Comparison of ENCODE assay signal across 11 cellular contexts in the genomic region with DNA sequence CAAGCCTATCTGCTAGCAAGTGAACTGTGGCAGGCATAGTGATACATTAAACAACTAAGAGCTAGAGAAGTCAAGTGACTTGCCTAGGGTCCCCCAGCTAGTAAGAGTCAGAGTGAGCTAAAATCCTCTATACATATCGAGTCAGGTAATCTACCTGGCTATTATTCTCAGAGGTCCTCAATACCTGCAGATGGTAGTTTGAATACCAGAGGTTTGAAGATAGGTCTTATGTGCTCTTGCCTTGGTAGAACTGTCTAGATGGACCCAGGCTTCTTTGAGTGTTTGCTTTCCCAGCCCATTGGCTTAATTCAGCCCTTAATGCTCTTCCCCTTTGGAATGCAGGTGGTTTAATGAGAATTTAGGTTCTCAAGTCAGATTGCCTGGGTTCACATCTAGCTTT. TPM values are rescaled to one million over a fixed set of nuclear protein-coding genes. Genes with fewer than 3 reads are reported as not detected.
DNase-seq lines count a peak whose midpoint lies in the region; ATAC-seq and TF ChIP-seq lines count a peak whose summit lies in the region.
"Had no signal": no experiment of that assay in that cellular context is flagged by ENCODE, and none has a peak within 500 bp of the region (broad histone marks: within the 10 kb centered on the region; RNA-seq: fewer than 3 reads in every experiment).

No MANE protein-coding gene starts in this region.

- ATAC-seq in HCT116 (no peak), lower lobe of right lung (no peak), HG02981 (IDR thresholded peaks at IDR 0.05; ENCODE audit: unreplicated experiment) (no peak)
- no peak for ATAC-seq in activated naive CD4-positive, alpha-beta T cell treated with anti-CD3 and anti-CD28 coated beads, Interleukin-2, amount 50 U/mL, for 72 hours

- RAD21 ChIA-PET in HCT116 (lab: Charles Lee; ENCODE audit: low non-redundant PET in 1 of 2, low total read pairs in 2 of 2, uncharacterized antibody in 2 of 2, unreplicated experiment in 2 of 2), result no interaction called here

- H3K36me3 Mint-ChIP-seq in activated naive CD4-positive, alpha-beta T cell treated with anti-CD3 and anti-CD28 coated beads, Interleukin-2, amount 50 U/mL, for 72 hours, result no peaks in the 10 kb centered on the region

- peaks cover 9 to 26% of the 10 kb centered on the region in 2 experiments for H3K4me1 ChIP-seq in HCT116 (ENCODE audit: control insufficient read depth in 1 of 2, insufficient read depth in 2 of 2, low read length in 2 of 2)
- peaks cover 18% of the 10 kb centered on the region for H3K4me1 ChIP-seq in lower lobe of right lung
- peaks cover 0 to 16% of the 10 kb centered on the region in 2 donors for H3K4me1 ChIP-seq in adrenal gland (replicated peaks in 1 of 2)
- peaks cover 0 to 3% of the 10 kb centered on the region in 2 donors for H3K4me1 ChIP-seq in uterus

- H3K9ac ChIP-seq in HCT116 (ENCODE audit: low read length), result peak overlapping the region; percentile 85

- 75 to 100% (median 96%) methylated on average over 1 of the region's 1 CpG for WGBS in adrenal gland, 4 donors

- intact Hi-C loops in HCT116 (cut with micrococcal nuclease) (loop anchor here (5.0 kb wide), 1 partner anchor 74 kb away; the partner anchor contains the start of gene SPAG4), lower lobe of right lung (cut with DNase I) (no loop called here), adrenal gland (cut with DNase I) (no loop called here), uterus (cut with DNase I; ENCODE audit: low total_unique reads) (no loop called here)

- H3K27ac ChIP-seq in HCT116 (ENCODE audit: low read depth, low read length) (peak overlapping the region; percentile 85; the same call in 1 of the 2 replicates), lower lobe of right lung (peak overlapping the region; percentile 80), adrenal gland (no peak overlapping the region), uterus (no peak overlapping the region)

- POLR2A ChIA-PET in AG04449 (lab: Yijun Ruan, JAX) (no interaction called here), HCT116 (lab: Charles Lee) (interaction anchor here (0.6 to 1.3 kb wide), 2 partner anchors 10 to 58 kb away, joined by 3 to 4 read pairs; no protein-coding TSS in a partner anchor)

- peak overlapping the region; percentile 84 for H3K4me3 ChIP-seq in AG04449 (ENCODE audit: low read depth, low read length)
- peak overlapping the region; percentile 94 for H3K4me3 ChIP-seq in HCT116 (replicated peaks in 1 of 2; ENCODE audit: low read depth in 1 of 2, low read length in 2 of 2)
- peak overlapping the region; percentile 87 for H3K4me3 ChIP-seq in lower lobe of right lung
- peak overlapping the region in 1 of 4 donors; percentile 93 for H3K4me3 ChIP-seq in adrenal gland
- H3K4me3 ChIP-seq in uterus, result no peak overlapping the region

- CTCF ChIA-PET in AG04449 (lab: Yijun Ruan, JAX), result interaction anchor here (1.4 kb wide), 1 partner anchor 10 kb away, joined by 7 read pairs; no protein-coding TSS in a partner anchor
- CTCF ChIA-PET in HCT116 (lab: Charles Lee), result interaction anchor here (0.6 to 0.8 kb wide), 2 partner anchors 76 to 412 kb away, joined by 3 read pairs; no protein-coding TSS in a partner anchor

- H3K36me3 ChIP-seq in HCT116 (ENCODE audit: control insufficient read depth in 1 of 2, insufficient read depth in 2 of 2, low read length in 2 of 2) (peaks cover 6 to 8% of the 10 kb centered on the region in 2 experiments), lower lobe of right lung (peaks cover 40% of the 10 kb centered on the region), adrenal gland (replicated peaks in 1 of 2) (peaks cover 0 to 24% of the 10 kb centered on the region in 2 donors), uterus (no peaks in the 10 kb centered on the region)

- peak overlapping the region; percentile 96 for H3K4me2 ChIP-seq in HCT116 (ENCODE audit: low read length)

- no peak overlapping the region for H2AFZ ChIP-seq in HCT116 (ENCODE audit: low read depth, low read length, poor library complexity, severe bottlenecking)

- TF ChIP-seq POLR2A in HCT116 (IDR thresholded peaks at IDR 0.05; ENCODE audit: borderline replicate concordance, extremely low read depth, insufficient read depth, insufficient read length) (no peak), adrenal gland (IDR thresholded peaks at IDR 0.05) (no peak), uterus (IDR thresholded peaks at IDR 0.05) (no peak)

- no peaks in the 10 kb centered on the region for H3K9me3 Mint-ChIP-seq in activated naive CD4-positive, alpha-beta T cell treated with anti-CD3 and anti-CD28 coated beads, Interleukin-2, amount 50 U/mL, for 72 hours

- H3K9me3 ChIP-seq in HCT116 (ENCODE audit: control insufficient read depth in 1 of 2, insufficient read depth in 1 of 2, low read depth in 1 of 2, low read length in 2 of 2) (no peaks in the 10 kb centered on the region), lower lobe of right lung (no peaks in the 10 kb centered on the region), adrenal gland (replicated peaks in 1 of 3) (no peaks in the 10 kb centered on the region), uterus (no peaks in the 10 kb centered on the region)

- DNase-seq in AG04449 (ENCODE audit: low read depth, low spot score), result no peak
- DNase-seq in HCT116 (ENCODE audit: low read depth, low spot score), result no peak
- no peak for DNase-seq in activated naive CD4-positive, alpha-beta T cell treated with anti-CD3 and anti-CD28 coated beads, Interleukin-2, amount 50 U/mL, for 72 hours (ENCODE audit: low spot score in 2 of 2)
- DNase-seq in lower lobe of right lung, result no peak
- no peak for DNase-seq in stimulated activated CD4-positive, alpha-beta T cell treated with anti-CD3 and anti-CD28 coated beads, Interleukin-4, amount 100 ng/mL, for 1 hour
- DNase-seq in adrenal gland, result no peak
- no peak for DNase-seq in uterus
- DNase-seq: NCI-H146 had no signal

- TF ChIP-seq CTCF in AG04449 (IDR thresholded peaks at IDR 0.05; ENCODE audit: insufficient read depth, low read length, missing control alignments), result no peak
- TF ChIP-seq CTCF in HCT116 (IDR thresholded peaks at IDR 0.05 in 2 of 3, conservative IDR thresholded peaks at IDR 0.05 in 1 of 3; ENCODE audit: borderline replicate concordance in 1 of 3, insufficient read depth in 1 of 3, low read depth in 2 of 3, low read length in 2 of 3), result no peak
- no peak for TF ChIP-seq CTCF in lower lobe of right lung (IDR thresholded peaks at IDR 0.05)
- no peak for TF ChIP-seq CTCF in adrenal gland (IDR thresholded peaks at IDR 0.05)
- no peak for TF ChIP-seq CTCF in uterus (IDR thresholded peaks at IDR 0.05)

- no peak for TF ChIP-seq RAD21 in HCT116 (IDR thresholded peaks at IDR 0.05; ENCODE audit: low read depth)

- H4K20me1 ChIP-seq in HCT116 (ENCODE audit: insufficient read depth), result no peaks in the 10 kb centered on the region

- H3K27me3 ChIP-seq in HCT116 (ENCODE audit: insufficient read depth, low read length), result no peaks in the 10 kb centered on the region
- no peaks in the 10 kb centered on the region for H3K27me3 ChIP-seq in lower lobe of right lung (ENCODE audit: low read depth)
- no peaks in the 10 kb centered on the region for H3K27me3 ChIP-seq in adrenal gland
- H3K27me3 ChIP-seq in uterus, result no peaks in the 10 kb centered on the region

- H3K9me2 ChIP-seq in HCT116 (ENCODE audit: insufficient read depth), result no peaks in the 10 kb centered on the region

- H3K79me2 ChIP-seq in HCT116 (ENCODE audit: insufficient read depth, low read length), result peaks cover 10% of the 10 kb centered on the region

- BruUV-seq in HCT116 (replicated peaks; lab: Mats Ljungman, UMichigan), result no TSS peak

- H3K27ac Mint-ChIP-seq in activated naive CD4-positive, alpha-beta T cell treated with anti-CD3 and anti-CD28 coated beads, Interleukin-2, amount 50 U/mL, for 72 hours, result peak overlapping the region; percentile 88 to 89

TF ChIP-seq in HCT116, 20 proteins besides CTCF, POLR2A, EP300 and RAD21 (continues in another document):
- no peak for TF ChIP-seq SIN3A (IDR thresholded peaks at IDR 0.05; ENCODE audit: low read depth)
- TF ChIP-seq YY1 (IDR thresholded peaks at IDR 0.05; ENCODE audit: extremely low read depth, insufficient replicate concordance, low read depth, low read length), result no peak
- no peak for TF ChIP-seq EZH2phosphoT487 (IDR thresholded peaks at IDR 0.05; ENCODE audit: borderline replicate concordance)
- TF ChIP-seq, protein P1, sequence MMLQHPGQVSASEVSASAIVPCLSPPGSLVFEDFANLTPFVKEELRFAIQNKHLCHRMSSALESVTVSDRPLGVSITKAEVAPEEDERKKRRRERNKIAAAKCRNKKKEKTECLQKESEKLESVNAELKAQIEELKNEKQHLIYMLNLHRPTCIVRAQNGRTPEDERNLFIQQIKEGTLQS (IDR thresholded peaks at IDR 0.05), result no peak
- TF ChIP-seq TCF7L2 (IDR thresholded peaks at IDR 0.05; ENCODE audit: borderline replicate concordance, extremely low read depth, insufficient read depth, insufficient read length), result no peak
- TF ChIP-seq EZH2 (IDR thresholded peaks at IDR 0.05), result no peak
- no peak for TF ChIP-seq ZFX (IDR thresholded peaks at IDR 0.05)
- no peak for TF ChIP-seq MAX (IDR thresholded peaks at IDR 0.05)
- no peak for TF ChIP-seq ELF1 (IDR thresholded peaks at IDR 0.05; ENCODE audit: borderline replicate concordance, low read depth)
- TF ChIP-seq CBX3 (IDR thresholded peaks at IDR 0.05; ENCODE audit: low read depth), result no peak
- TF ChIP-seq JUND (IDR thresholded peaks at IDR 0.05), result no peak
- TF ChIP-seq CEBPB (IDR thresholded peaks at IDR 0.05; ENCODE audit: low read depth), result no peak

RNA-seq across cellular contexts. Expression of gene ERGIC3, which starts 1.1 kb away (rescaled TPM):
- total RNA-seq in HCT116 (2021; ENCODE audit: unreplicated experiment), result 229 TPM
- 466 and 560 TPM in 2 replicates for polyA plus RNA-seq in HCT116 (2012)
- total RNA-seq in activated naive CD4-positive, alpha-beta T cell treated with anti-CD3 and anti-CD28 coated beads, Interleukin-2, amount 50 U/mL, for 72 hours, result 100 to 1,000 TPM; 132 to 150 TPM
- total RNA-seq in lower lobe of right lung, result 189 TPM
- 100 to 1,000 TPM; 233 to 377 (median 271) TPM for total RNA-seq in adrenal gland
- 100 to 1,000 TPM; 217 to 351 (median 221) TPM for polyA plus RNA-seq in adrenal gland
- total RNA-seq in uterus, result 100 to 1,000 TPM; 124 to 310 (median 195) TPM

RNA-seq across cellular contexts. Expression of gene C20orf173, which starts 13.5 kb away (rescaled TPM):
- not detected for total RNA-seq in HCT116 (2021; ENCODE audit: unreplicated experiment)
- polyA plus RNA-seq in HCT116 (2012), result not detected in 2 replicates
- total RNA-seq in activated naive CD4-positive, alpha-beta T cell treated with anti-CD3 and anti-CD28 coated beads, Interleukin-2, amount 50 U/mL, for 72 hours, result not detected
- not detected for total RNA-seq in lower lobe of right lung
- not detected for total RNA-seq in adrenal gland
- polyA plus RNA-seq in adrenal gland, result not detected
- not detected for total RNA-seq in uterus
- total RNA-seq: posterior vena cava, RPMI7951 had no signal

Comparison
In these comparisons a context has a peak if more than half of its experiments do, and no peak if none do; other contexts are left out.
1. H3K4me3 ChIP-seq: peak in AG04449 (single experiment), HCT116 (2 of 2) and lower lobe of right lung (single experiment); none in uterus (0 of 2).
2. H3K27ac ChIP-seq: peak in HCT116 (single experiment) and lower lobe of right lung (single experiment); none in adrenal gland (0 of 5) and uterus (0 of 2).